In the genomic region with DNA sequence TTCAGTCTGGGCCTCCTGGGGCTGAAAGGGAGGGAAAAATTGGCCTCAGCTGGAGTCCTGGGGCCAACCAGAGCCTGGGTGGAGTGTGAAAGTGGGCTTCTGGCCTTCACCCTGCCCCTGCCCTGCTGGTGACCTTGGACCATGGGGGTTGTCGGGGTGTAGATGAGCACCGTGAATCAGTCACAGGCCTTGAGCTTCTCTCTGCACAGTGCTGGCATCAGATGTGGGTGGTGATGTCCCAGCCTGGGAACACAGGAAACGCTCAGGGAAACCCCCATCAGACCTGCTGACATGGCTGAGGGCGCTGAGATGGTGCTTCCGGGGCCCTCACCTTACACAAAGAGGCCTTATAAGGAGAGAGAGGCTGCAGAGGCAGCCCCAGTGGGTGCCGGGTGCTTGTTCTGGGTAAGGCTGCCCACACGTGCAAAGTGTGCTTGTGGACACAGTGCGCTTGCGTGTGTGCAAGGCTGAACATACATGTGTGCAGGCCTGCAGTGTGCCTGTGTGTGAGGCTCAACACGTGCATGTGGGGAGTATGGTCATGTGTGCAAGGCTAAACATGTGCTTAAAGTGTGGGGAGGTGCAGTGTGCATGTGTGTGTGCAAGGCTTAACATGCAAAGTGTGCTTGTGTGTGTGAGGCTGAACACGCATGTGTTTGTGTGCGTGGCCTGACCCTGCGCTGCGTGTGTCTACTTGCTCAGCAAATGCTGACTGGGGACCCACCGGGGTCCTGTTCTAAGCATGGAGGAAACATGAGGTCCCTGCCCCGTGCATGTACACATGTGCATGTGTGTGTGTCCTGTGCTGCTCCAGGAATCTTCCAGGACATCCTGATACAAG, we compare ENCODE assay signal across 1 cellular context.
TF ChIP-seq lines count a peak whose summit lies in the region.

No MANE protein-coding gene starts in this region.

TF ChIP-seq in H1, 55 proteins besides CTCF, POLR2A, EP300 and RAD21:
- TF ChIP-seq SIN3A (conservative IDR thresholded peaks at IDR 0.05 in 1 of 2, IDR thresholded peaks at IDR 0.05 in 1 of 2; ENCODE audit: low read depth in 1 of 2, low read length in 2 of 2): no peak
- TF ChIP-seq POU5F1 (IDR thresholded peaks at IDR 0.05; ENCODE audit: low read depth, low read length): no peak
- no peak for TF ChIP-seq GABPA (IDR thresholded peaks at IDR 0.05; ENCODE audit: borderline replicate concordance, insufficient read depth, low read length)
- TF ChIP-seq FOSL1 (IDR thresholded peaks at IDR 0.05; ENCODE audit: insufficient read depth, low read depth, low read length): no peak
